In the genomic region with DNA sequence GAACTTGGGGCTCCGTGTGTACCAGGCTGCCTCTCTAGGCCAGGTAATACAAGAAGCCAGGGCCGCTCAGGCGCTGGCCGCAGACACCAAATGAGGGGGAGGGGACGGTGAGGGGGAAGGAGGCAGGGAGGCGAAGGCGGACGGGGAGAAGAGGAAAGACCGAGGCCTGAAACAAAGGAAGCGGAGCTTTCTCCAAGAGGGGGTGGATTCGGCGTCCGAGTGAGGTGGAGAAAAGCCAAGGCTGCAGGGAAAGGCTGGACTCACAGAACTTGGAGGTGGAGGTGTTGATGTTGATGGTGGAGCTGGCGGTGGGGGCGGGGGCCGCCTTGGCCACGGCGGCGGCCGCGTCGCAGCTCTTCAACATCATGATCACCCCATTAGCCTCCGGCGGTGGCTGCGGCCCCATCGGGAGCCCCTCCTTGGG, we compare ENCODE assay signal across 8 cellular contexts. TPM values are rescaled to one million over a fixed set of nuclear protein-coding genes. Genes with fewer than 3 reads are reported as not detected.
A peak's percentile ranks its signal among the peaks of the same experiment; 100 is the strongest.
DNase-seq lines count a peak whose midpoint lies in the region; ATAC-seq lines count a peak whose summit lies in the region.

No MANE protein-coding gene starts in this region.

- peaks cover 13% of the 10 kb centered on the region for H3K27me3 Mint-ChIP-seq in activated CD4-positive, alpha-beta T cell treated with anti-CD3 and anti-CD28 coated beads, Interleukin-2, amount 10 ng/mL, durations not matched to agents 24 days and 14 days
- peaks cover 9% of the 10 kb centered on the region for H3K27me3 Mint-ChIP-seq in stimulated activated memory B cell treated with anti-CD40 and anti-IgM and Interleukin-4, amounts not matched to agents 10 μg/mL and 1 μg/mL and 100 μg/mL, for 72 hours

- peaks cover 17% of the 10 kb centered on the region; the same call in 1 of the 2 replicates for H4K20me1 ChIP-seq in Karpas-422 (ENCODE audit: insufficient read depth, low read depth, low read length)

- H3K9me2 ChIP-seq in Karpas-422 (replicated peaks; ENCODE audit: insufficient read depth, low read length): no peaks in the 10 kb centered on the region

- peak overlapping the region; percentile 96 for H3K4me3 Mint-ChIP-seq in activated CD4-positive, alpha-beta T cell treated with anti-CD3 and anti-CD28 coated beads, Interleukin-2, amount 10 ng/mL, durations not matched to agents 24 days and 14 days
- peak overlapping the region; percentile 95 for H3K4me3 Mint-ChIP-seq in stimulated activated memory B cell treated with anti-CD40 and anti-IgM and Interleukin-4, amounts not matched to agents 10 μg/mL and 1 μg/mL and 100 μg/mL, for 72 hours

- peak overlapping the region; percentile 78 for H3K4me2 ChIP-seq in Karpas-422 (ENCODE audit: low read depth, low read length, poor library complexity, severe bottlenecking)

- H3K9me3 Mint-ChIP-seq in activated CD4-positive, alpha-beta T cell treated with anti-CD3 and anti-CD28 coated beads, Interleukin-2, amount 10 ng/mL, durations not matched to agents 24 days and 14 days: no peaks in the 10 kb centered on the region
- H3K9me3 Mint-ChIP-seq in stimulated activated memory B cell treated with anti-CD40 and anti-IgM and Interleukin-4, amounts not matched to agents 10 μg/mL and 1 μg/mL and 100 μg/mL, for 72 hours: no peaks in the 10 kb centered on the region

- H2AFZ ChIP-seq in Karpas-422 (ENCODE audit: low read length): 0 out of 2 replicates have a peak overlapping the region, but pooled peaks have one; percentile 39

- peaks cover 30% of the 10 kb centered on the region for H3K4me1 Mint-ChIP-seq in activated CD4-positive, alpha-beta T cell treated with anti-CD3 and anti-CD28 coated beads, Interleukin-2, amount 10 ng/mL, durations not matched to agents 24 days and 14 days
- peaks cover 47% of the 10 kb centered on the region for H3K4me1 Mint-ChIP-seq in stimulated activated memory B cell treated with anti-CD40 and anti-IgM and Interleukin-4, amounts not matched to agents 10 μg/mL and 1 μg/mL and 100 μg/mL, for 72 hours

- H3K27ac Mint-ChIP-seq in activated CD4-positive, alpha-beta T cell treated with anti-CD3 and anti-CD28 coated beads, Interleukin-2, amount 10 ng/mL, durations not matched to agents 24 days and 14 days: peak overlapping the region; percentile 88
- peak overlapping the region; percentile 92 for H3K27ac Mint-ChIP-seq in stimulated activated memory B cell treated with anti-CD40 and anti-IgM and Interleukin-4, amounts not matched to agents 10 μg/mL and 1 μg/mL and 100 μg/mL, for 72 hours

- no peaks in the 10 kb centered on the region for H3K27me3 ChIP-seq in Karpas-422 (ENCODE audit: low read length)

- DNase-seq in EL (peak; percentile 52), Karpas-422 (peak; percentile 65), ecto neural progenitor cell (ENCODE audit: low spot score) (peak; percentile 76), medulla oblongata (ENCODE audit: extremely low spot score) (peak; percentile 37), cerebellar nuclear complex (lab: John Stamatoyannopoulos, UW) (no peak)
- DNase-seq in activated CD4-positive, alpha-beta T cell treated with anti-CD3 and anti-CD28 coated beads, Interleukin-2, amount 10 ng/mL, durations not matched to agents 24 days and 14 days: peak; percentile 83

- H3K4me3 ChIP-seq in Karpas-422 (ENCODE audit: low read length): peak overlapping the region; percentile 82

- H3K9ac ChIP-seq in Karpas-422 (ENCODE audit: low read length): peak overlapping the region; percentile 90

- peak; percentile 25 for ATAC-seq in GM21723 (IDR thresholded peaks at IDR 0.05; ENCODE audit: unreplicated experiment)
- ATAC-seq in stimulated activated memory B cell treated with anti-CD40 and anti-IgM and Interleukin-4, amounts not matched to agents 10 μg/mL and 1 μg/mL and 100 μg/mL, for 72 hours: peak; percentile 1

- no peaks in the 10 kb centered on the region for H3K9me3 ChIP-seq in Karpas-422 (ENCODE audit: low read length)

- H3K36me3 Mint-ChIP-seq in activated CD4-positive, alpha-beta T cell treated with anti-CD3 and anti-CD28 coated beads, Interleukin-2, amount 10 ng/mL, durations not matched to agents 24 days and 14 days (ENCODE audit: low read depth): peaks cover 2% of the 10 kb centered on the region
- H3K36me3 Mint-ChIP-seq in stimulated activated memory B cell treated with anti-CD40 and anti-IgM and Interleukin-4, amounts not matched to agents 10 μg/mL and 1 μg/mL and 100 μg/mL, for 72 hours: no peaks in the 10 kb centered on the region

- intact Hi-C loops in activated CD4-positive, alpha-beta T cell treated with anti-CD3 and anti-CD28 coated beads, Interleukin-2, amount 10 ng/mL, durations not matched to agents 24 days and 14 days (cut with micrococcal nuclease): loop anchor here (1.0 to 10.0 kb wide), 3 partner anchors 21 to 901 kb away; a partner anchor contains a TSS

- peaks cover 56% of the 10 kb centered on the region for H3K79me2 ChIP-seq in Karpas-422 (ENCODE audit: low read length)

- peaks cover 8% of the 10 kb centered on the region for H3K36me3 ChIP-seq in Karpas-422 (ENCODE audit: insufficient read depth, low read length)

- H3K27ac ChIP-seq in Karpas-422 (ENCODE audit: low read length): peak overlapping the region; percentile 56

- peaks cover 26% of the 10 kb centered on the region for H3K4me1 ChIP-seq in Karpas-422 (ENCODE audit: low read length)

RNA-seq across cellular contexts. Expression of a gene that starts 0.6 kb away (rescaled TPM):
- 28.2 and 50.3 TPM in 2 replicates for total RNA-seq in Karpas-422 (2014; rRNA removed; shearing (Covaris generic); ENCODE audit: low replicate concordance)
- total RNA-seq in activated CD4-positive, alpha-beta T cell treated with anti-CD3 and anti-CD28 coated beads, Interleukin-2, amount 10 ng/mL, durations not matched to agents 24 days and 14 days: 27.6 and 29.4 TPM in 2 replicates

Comparison
In these comparisons a context has a peak if more than half of its experiments do, and no peak if none do; other contexts are left out.
1. DNase-seq: peak in EL (single experiment), Karpas-422 (single experiment), activated CD4-positive, alpha-beta T cell treated with anti-CD3 and anti-CD28 coated beads, Interleukin-2, amount 10 ng/mL, durations not matched to agents 24 days and 14 days (single experiment), ecto neural progenitor cell (single experiment) and medulla oblongata (single experiment); none in cerebellar nuclear complex (0 of 2).